In the genomic region with DNA sequence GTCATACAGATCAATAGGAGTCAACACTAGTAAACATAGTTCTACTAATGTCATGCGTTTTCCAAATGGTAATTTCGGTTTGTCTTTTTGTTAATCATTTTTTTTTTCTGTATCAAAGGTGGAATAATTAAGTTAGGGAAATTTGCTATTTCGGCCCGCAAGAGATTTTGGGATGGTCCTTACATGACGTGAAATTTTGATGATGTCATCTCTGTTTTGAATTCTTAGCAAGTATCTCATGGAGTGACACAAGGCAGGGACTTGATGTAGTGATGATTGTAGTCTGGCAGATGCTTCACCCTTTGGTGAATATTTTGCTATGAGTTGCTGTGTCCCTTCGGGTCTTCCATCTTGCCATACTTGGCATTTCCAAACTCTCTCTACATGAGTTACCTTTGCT, we compare ENCODE assay signal across 9 cellular contexts.
"Had no signal": no experiment of that assay in that cellular context is flagged by ENCODE, and none has a peak within 500 bp of the region (broad histone marks: within the 10 kb centered on the region; RNA-seq: fewer than 3 reads in every experiment).

No MANE protein-coding gene starts in this region.

- H3K4me3 ChIP-seq: GM23248 had no signal

- H3K27ac ChIP-seq: GM23248, HL-60 had no signal

- H3K9ac ChIP-seq: GM23248 had no signal

- H2AFZ ChIP-seq: GM23248 had no signal

- FAIRE-seq: H54 had no signal

- DNase-seq: GM23248, GOT3, H9, HCEC 1CT, HFFc6, IMR-90, KBM-7 had no signal
